ENCODE assay signal across 8 cellular contexts in the genomic region with DNA sequence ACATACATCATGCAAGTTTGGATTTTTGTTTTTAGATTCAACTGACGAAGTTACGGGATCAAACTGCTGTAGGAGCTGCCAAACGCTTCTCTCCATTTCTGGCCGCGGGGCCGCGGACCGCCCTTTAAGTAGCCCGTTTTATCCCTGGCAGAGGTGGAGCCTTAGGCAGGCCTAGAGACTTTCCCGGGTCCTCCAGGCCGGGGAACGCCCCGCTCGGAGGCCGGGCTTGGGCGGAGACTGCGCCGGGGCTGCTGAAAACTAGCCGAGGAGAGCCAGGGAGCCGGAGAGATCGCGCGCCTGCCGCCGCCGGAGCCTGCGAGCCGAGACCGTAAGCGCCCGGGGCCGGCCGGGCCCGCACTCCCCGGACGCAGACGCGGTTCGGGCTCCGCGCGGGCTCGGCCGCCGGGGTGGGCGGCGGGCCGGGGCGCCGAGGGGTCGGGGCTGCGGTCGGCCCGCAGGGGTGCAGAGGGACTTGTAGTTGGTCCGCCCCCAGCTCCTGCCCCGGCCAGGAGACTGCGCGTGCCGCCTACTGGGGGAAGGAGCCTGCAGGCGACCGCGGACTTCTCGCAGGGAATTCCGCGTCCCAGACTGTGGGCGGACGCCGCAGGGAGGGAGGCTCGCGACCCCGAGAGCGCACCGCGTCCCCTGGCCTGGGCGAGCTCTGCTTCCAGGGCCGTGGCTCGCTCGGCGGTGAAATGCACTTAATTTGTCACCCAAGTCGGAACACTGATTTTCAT. TPM values are rescaled to one million over a fixed set of nuclear protein-coding genes. Genes with fewer than 3 reads are reported as not detected.
A peak's percentile ranks its signal among the peaks of the same experiment; 100 is the strongest.
DNase-seq lines count a peak whose midpoint lies in the region; ATAC-seq and TF ChIP-seq lines count a peak whose summit lies in the region.

TSS of gene EPHX1 (plus strand) at position 283 of the 737 bp plus-strand sequence. CDS start 18,606 bp downstream, outside the sequence.

- TF ChIP-seq CTCF in lower leg skin (IDR thresholded peaks at IDR 0.05): no peak

- ATAC-seq in HG03175 (IDR thresholded peaks at IDR 0.05; ENCODE audit: unreplicated experiment): peak; percentile 88

- intact Hi-C loops in lower leg skin (cut with DNase I; ENCODE audit: low total_unique reads): no loop called here

- H3K4me3 ChIP-seq in lower leg skin (ENCODE audit: low read depth, poor library complexity, severe bottlenecking): peak within 1 kb of the TSS; percentile 40

- in situ Hi-C loops in GM18951 (cut with MboI; ENCODE audit: low sequenced_read_pairs, unreplicated experiment): no loop called here

- DNase-seq in AML-193 (lab: John Stamatoyannopoulos, UW): peak; percentile 69 to 79
- DNase-seq in NCI-H446 (lab: John Stamatoyannopoulos, UW): peak; percentile 33 to 83
- peak; percentile 57 for DNase-seq in activated CD4-positive, alpha-beta T cell treated with anti-CD3 and anti-CD28 coated beads, Interleukin-2, amount 50 U/mL, for 1 hour
- DNase-seq in dermis microvascular lymphatic vessel endothelial cell (ENCODE audit: low read depth in 2 of 2): peak; percentile 33 to 86
- peak; percentile 89 to 98 for DNase-seq in lower leg skin (ENCODE audit: low spot score in 2 of 2)
- peak; percentile 40 to 67 for DNase-seq in stimulated activated CD4-positive, alpha-beta T cell treated with anti-CD3 and anti-CD28 coated beads, Interleukin-4, amount 100 ng/mL, for 4 hours

- WGBS in lower leg skin, 2 donors: 0% methylated on average over 57 to 75 of the region's 80 CpGs

- TF ChIP-seq POLR2A in GM18951 (IDR thresholded peaks at IDR 0.05; ENCODE audit: extremely low read depth, insufficient read depth, insufficient read length): peak; percentile 74
- TF ChIP-seq POLR2A in lower leg skin (IDR thresholded peaks at IDR 0.05): no peak

RNA-seq across cellular contexts. Expression of gene EPHX1, which starts in this region (rescaled TPM):
- total RNA-seq in dermis microvascular lymphatic vessel endothelial cell (35.6 and 82.8 TPM in 2 replicates), lower leg skin (10 to 100 TPM; 42.9 to 62.7 (median 56.8) TPM)

Comparison
In these comparisons a context has a peak if more than half of its experiments do, and no peak if none do; other contexts are left out.
1. Peak in every context shown above with its lines: DNase-seq, ATAC-seq and H3K4me3 ChIP-seq.